8 cellular contexts compared by ENCODE assay signal in the genomic region with DNA sequence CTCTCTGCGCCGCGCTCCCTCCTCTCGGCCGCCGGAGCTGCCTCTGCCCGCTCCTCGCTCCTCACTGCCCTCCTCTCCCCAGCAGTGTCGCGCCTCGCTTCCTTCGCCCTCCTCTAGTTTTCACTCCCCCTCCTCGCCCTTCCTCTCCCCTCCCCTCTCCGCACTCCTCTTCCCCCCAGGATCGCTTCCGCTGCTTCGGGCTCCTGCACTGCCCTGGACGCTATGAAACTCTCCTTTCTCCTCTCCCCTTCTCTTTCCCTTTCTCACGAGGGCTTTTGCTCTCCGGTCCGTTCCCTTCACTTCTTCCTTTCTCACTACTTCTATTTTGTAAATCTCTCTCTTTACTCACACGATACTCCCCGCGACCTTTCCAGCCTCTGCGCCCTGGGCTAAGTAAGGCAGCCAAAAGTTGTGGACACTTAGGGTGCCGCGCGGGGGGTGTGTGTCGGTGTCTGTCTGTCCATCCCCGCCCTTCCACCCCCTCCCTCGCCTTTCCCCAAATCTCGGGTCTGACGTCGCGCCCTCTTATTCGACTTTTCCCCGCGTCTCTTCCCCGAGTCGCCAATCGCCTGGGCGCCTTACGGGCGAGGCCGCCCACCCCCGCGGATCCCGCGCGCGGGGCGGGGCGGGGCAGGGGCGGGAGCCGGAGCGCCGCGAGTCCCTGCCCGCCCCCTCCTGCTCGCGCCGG. TPM values are rescaled to one million over a fixed set of nuclear protein-coding genes. Genes with fewer than 3 reads are reported as not detected.
DNase-seq lines count a peak whose midpoint lies in the region; ATAC-seq and TF ChIP-seq lines count a peak whose summit lies in the region.

A gene (minus strand): TSS at position 458 of the 688 bp plus-strand sequence. CDS start 737 bp downstream, outside the sequence.

- H3K4me2 ChIP-seq in skeletal muscle satellite cell (ENCODE audit: low read length) = peak within 1 kb of the TSS; percentile 89

- H3K9me3 ChIP-seq in iPS-18a (ENCODE audit: control insufficient read depth, low read depth, low read length) (no peaks in the 10 kb centered on the region), skeletal muscle satellite cell (replicated peaks; ENCODE audit: low read length) (no peaks in the 10 kb centered on the region)

- no peak for ATAC-seq in GM19351 (IDR thresholded peaks at IDR 0.05; ENCODE audit: unreplicated experiment)

- peak; percentile 43 for DNase-seq in Ammon's horn (ENCODE audit: low spot score)
- peak; percentile 68 for DNase-seq in HFF-Myc (ENCODE audit: extremely low read depth, low read depth)
- peak; percentile 37 for DNase-seq in NCI-H82 treated with DMSO at 0.1 percent for 48 hours (lab: John Stamatoyannopoulos, UW; ENCODE audit: unreplicated experiment)
- DNase-seq in brain microvascular endothelial cell = peak; percentile 63
- DNase-seq in OCI-M2 (lab: John Stamatoyannopoulos, UW; ENCODE audit: unreplicated experiment) = no peak

- H3K27ac ChIP-seq in brain microvascular endothelial cell (no peak within 1 kb of the TSS), iPS-18a (ENCODE audit: low read length) (no peak within 1 kb of the TSS)

- TF ChIP-seq CTCF in HFF-Myc (IDR thresholded peaks at IDR 0.05; ENCODE audit: low read depth, low read length, missing control alignments) (no peak), brain microvascular endothelial cell (IDR thresholded peaks at IDR 0.05; ENCODE audit: low read depth, low read length, missing control alignments) (no peak)

- in situ Hi-C loops in brain microvascular endothelial cell (cut with HindIII; ENCODE audit: low pct_ligation_motif_present, low sequenced_read_pairs) = loop anchor here (25.0 kb wide), 1 partner anchor 651 kb away; a partner anchor contains a TSS

- no peaks in the 10 kb centered on the region for H3K36me3 ChIP-seq in brain microvascular endothelial cell (replicated peaks)
- no peaks in the 10 kb centered on the region for H3K36me3 ChIP-seq in iPS-18a (ENCODE audit: control insufficient read depth, low read depth, low read length)
- H3K36me3 ChIP-seq in skeletal muscle satellite cell (ENCODE audit: insufficient read depth, low read length) = peaks cover 17% of the 10 kb centered on the region

- H3K4me1 ChIP-seq in iPS-18a (ENCODE audit: control insufficient read depth, low read depth, low read length) (peaks cover 23% of the 10 kb centered on the region), skeletal muscle satellite cell (ENCODE audit: control insufficient read depth, insufficient read depth, low read length) (peaks cover 5% of the 10 kb centered on the region)

- H3K9ac ChIP-seq in iPS-18a (ENCODE audit: low read length) = peak within 1 kb of the TSS; percentile 43
- peak within 1 kb of the TSS; percentile 89 for H3K9ac ChIP-seq in skeletal muscle satellite cell (ENCODE audit: low read depth, low read length)

- peak within 1 kb of the TSS; percentile 75 for H3K4me3 ChIP-seq in HFF-Myc (replicated peaks; ENCODE audit: low read depth, low read length)
- peak within 1 kb of the TSS; percentile 64 for H3K4me3 ChIP-seq in brain microvascular endothelial cell (ENCODE audit: low read depth, low read length)
- peak within 1 kb of the TSS; percentile 91 for H3K4me3 ChIP-seq in iPS-18a (ENCODE audit: low read length)
- H3K4me3 ChIP-seq in skeletal muscle satellite cell (ENCODE audit: low read length) = peak within 1 kb of the TSS; percentile 93

- peaks cover 81% of the 10 kb centered on the region for H3K27me3 ChIP-seq in brain microvascular endothelial cell (replicated peaks)
- H3K27me3 ChIP-seq in iPS-18a (ENCODE audit: control insufficient read depth, insufficient read depth, low read length) = peaks cover 85% of the 10 kb centered on the region
- H3K27me3 ChIP-seq in skeletal muscle satellite cell (ENCODE audit: control insufficient read depth, insufficient read depth, low read length) = no peaks in the 10 kb centered on the region

RNA-seq across cellular contexts. Expression of the gene that starts here (rescaled TPM):
- total RNA-seq in skeletal muscle satellite cell (2012; rRNA removed) = 5.0 and 6.1 TPM in 2 replicates
